10 cellular contexts compared by ENCODE assay signal in the genomic region with DNA sequence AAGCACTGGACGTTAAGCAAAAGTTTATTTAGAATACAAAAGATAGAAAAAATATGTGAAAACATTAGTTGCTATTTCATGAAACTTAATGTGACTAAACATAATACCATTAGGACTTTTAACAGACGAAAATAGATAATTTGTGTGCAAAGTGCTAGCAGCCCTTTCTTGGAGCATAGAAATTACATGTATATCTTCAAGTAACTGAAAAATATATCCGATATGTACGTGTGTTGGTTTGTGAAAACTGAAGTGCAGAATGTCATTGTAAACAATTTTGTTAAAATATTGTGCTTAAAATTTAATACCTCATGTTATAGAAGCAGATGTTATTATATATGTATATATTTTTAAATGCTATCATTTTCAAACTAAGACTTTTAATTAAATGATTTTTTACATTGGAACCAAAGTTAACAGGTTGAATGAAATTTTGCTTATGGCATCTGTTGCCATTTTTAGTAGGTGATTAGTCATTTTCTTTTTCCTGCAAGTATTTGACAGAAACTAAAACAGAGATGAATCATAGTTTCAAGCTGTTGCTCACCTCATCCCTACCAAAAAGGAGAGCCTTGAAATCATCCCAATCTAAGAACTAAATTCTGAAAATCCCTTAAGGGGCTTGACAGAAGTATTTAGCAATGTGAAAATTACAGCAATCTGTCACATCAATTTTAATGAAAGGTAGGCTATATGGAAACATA.
DNase-seq lines count a peak whose midpoint lies in the region; ATAC-seq and TF ChIP-seq lines count a peak whose summit lies in the region.
"Had no signal": no experiment of that assay in that cellular context is flagged by ENCODE, and none has a peak within 500 bp of the region (broad histone marks: within the 10 kb centered on the region; RNA-seq: fewer than 3 reads in every experiment).

No MANE protein-coding gene starts in this region.

- no peak overlapping the region for H3K4me3 ChIP-seq in PC-9

- POLR2A ChIA-PET in PC-9 (lab: Charles Lee; ENCODE audit: unreplicated experiment): interaction anchor here (0.6 kb wide), 1 partner anchor 9 kb away, joined by 5 read pairs; no protein-coding TSS in a partner anchor

- CTCF ChIA-PET in PC-9 (lab: Charles Lee): no interaction called here

- TF ChIP-seq CTCF in PC-9 (conservative IDR thresholded peaks at IDR 0.05): no peak

- H3K4me2 ChIP-seq in PC-9: no peak overlapping the region

- ATAC-seq in GM18517 (IDR thresholded peaks at IDR 0.05; ENCODE audit: unreplicated experiment) (peak; percentile 75), HG02852 (IDR thresholded peaks at IDR 0.05; ENCODE audit: unreplicated experiment) (peak; percentile 81)

- intact Hi-C loops in PC-9 (cut with micrococcal nuclease; ENCODE audit: unreplicated experiment): no loop called here

- no peaks in the 10 kb centered on the region; the same call in 1 of the 2 replicates for H3K9me3 ChIP-seq in PC-9 (ENCODE audit: insufficient read depth, low read depth)

- no peaks in the 10 kb centered on the region; the same call in 1 of the 2 replicates for H3K4me1 ChIP-seq in PC-9 (replicated peaks; ENCODE audit: insufficient read depth)

- H4K20me1 ChIP-seq in PC-9 (ENCODE audit: insufficient read depth): no peaks in the 10 kb centered on the region

- H2AFZ ChIP-seq in PC-9: no peak overlapping the region

- H3K79me2 ChIP-seq in PC-9 (ENCODE audit: low read depth): no peaks in the 10 kb centered on the region

- H3F3A ChIP-seq in PC-9 (ENCODE audit: insufficient read depth, low read depth): no peaks in the 10 kb centered on the region

- H3K36me3 ChIP-seq in PC-9 (ENCODE audit: low read depth): no peaks in the 10 kb centered on the region

- DNase-seq in PC-9: peak in 1 of 2 experiments; percentile 77
- peak; percentile 44 for DNase-seq in putamen (ENCODE audit: low spot score)
- DNase-seq in stimulated activated CD4-positive, alpha-beta T cell treated with anti-CD3 and anti-CD28 coated beads, Interleukin-4, amount 100 ng/mL, for 4 hours: no peak
- DNase-seq in stimulated activated CD8-positive, alpha-beta memory T cell treated with anti-CD3 and anti-CD28 coated beads, Interleukin-4, amount 100 ng/mL, for 48 hours: no peak
- no peak for DNase-seq in dedifferentiated amniotic fluid mesenchymal stem cell (ENCODE audit: extremely low spot score)
- DNase-seq: activated CD4-positive, alpha-beta T cell treated with anti-CD3 and anti-CD28 coated beads for 48 hours; NCI-H748 treated with DMSO at 0.1 percent for 48 hours had no signal

- H3K27ac ChIP-seq in PC-9: peak overlapping the region; percentile 66
- H3K27ac ChIP-seq: HL-60 had no signal

- H3K27me3 ChIP-seq in PC-9 (ENCODE audit: insufficient read depth, low read depth): no peaks in the 10 kb centered on the region

- BruUV-seq in PC-9 (replicated peaks; lab: Mats Ljungman, UMichigan): no TSS peak

- no peaks in the 10 kb centered on the region for H3K9me2 ChIP-seq in PC-9 (ENCODE audit: insufficient read depth)
